9 cellular contexts compared by ENCODE assay signal in genomic region chr12:53208877-53209463, GRCh38. TPM values are rescaled to one million over a fixed set of nuclear protein-coding genes. Genes with fewer than 3 reads are reported as not detected.
DNase-seq lines count a peak whose midpoint lies in the region; ATAC-seq, FAIRE-seq and TF ChIP-seq lines count a peak whose summit lies in the region.
"Had no signal": no experiment of that assay in that cellular context is flagged by ENCODE, and none has a peak within 500 bp of the region (broad histone marks: within the 10 kb centered on the region; RNA-seq: fewer than 3 reads in every experiment).

No MANE protein-coding gene starts in this region.

- no peaks in the 10 kb centered on the region for H3K9me3 ChIP-seq in HEK293 (ENCODE audit: control insufficient read depth, insufficient read depth, low read depth, low read length)

- H3K4me3 Mint-ChIP-seq in naive B cell, result peak overlapping the region; percentile 85 to 99 (median 97)

- peak; percentile 54; the same call in 1 of the 2 replicates for TF ChIP-seq POLR2A in GM12892 (IDR thresholded peaks at IDR 0.05; ENCODE audit: low read depth, low read length)

- no peak overlapping the region for H3K27ac ChIP-seq in HEK293 (ENCODE audit: extremely low read depth, low read depth, low read length)
- H3K27ac ChIP-seq: parathyroid adenoma had no signal

- POLR2A ChIA-PET in HEK293 (lab: Yijun Ruan, JAX), result no interaction called here

- H3K36me3 Mint-ChIP-seq in naive B cell, result peaks cover 0 to 6% of the 10 kb centered on the region in 2 donors

- H3K4me1 Mint-ChIP-seq in naive B cell, result peaks cover 55 to 85% (median 63%) of the 10 kb centered on the region in 3 donors

- ATAC-seq in naive B cell (ENCODE audit: low read depth in 2 of 2) (peak; percentile 57 to 64), HG03039 (IDR thresholded peaks at IDR 0.05; ENCODE audit: unreplicated experiment) (no peak)

- H3K4me1 ChIP-seq in HEK293 (ENCODE audit: control insufficient read depth, insufficient read depth, low read length), result no peaks in the 10 kb centered on the region
- H3K4me1 ChIP-seq: parathyroid adenoma had no signal

- peaks cover 0 to 29% of the 10 kb centered on the region in 2 experiments; a peak in 1 of 3 replicates for H3K36me3 ChIP-seq in HEK293 (ENCODE audit: control insufficient read depth in 2 of 2, insufficient read depth in 1 of 2, low read length in 2 of 2)

- no peaks in the 10 kb centered on the region for H3K27me3 Mint-ChIP-seq in naive B cell

- H3K27ac Mint-ChIP-seq in naive B cell, result peak overlapping the region; percentile 52 to 98 (median 94)

- peak; percentile 62 for FAIRE-seq in GM12892 (lab: Jason Lieb, UNC)

- no peak overlapping the region for H3K4me3 ChIP-seq in HEK293 (ENCODE audit: low read depth, low read length)

- no peak for TF ChIP-seq CTCF in HEK293 (tag by site-specific recombination; IDR thresholded peaks at IDR 0.05)

- no peaks in the 10 kb centered on the region for H3K9me3 Mint-ChIP-seq in naive B cell

- DNase-seq in GM12892 (ENCODE audit: insufficient read length) (peak; percentile 66), SKM-1 treated with dmso at 0.1 percent for 144 hours (lab: John Stamatoyannopoulos, UW; ENCODE audit: unreplicated experiment) (peak; percentile 49), naive B cell (peak; percentile 62), cerebellum (ENCODE audit: low spot score) (no peak), D341Med (ENCODE audit: low spot score) (no peak), NCI-H187 treated with DMSO at 0.1 percent for 48 hours (lab: John Stamatoyannopoulos, UW) (no peak)

- CTCF ChIA-PET in HEK293 (lab: Yijun Ruan, JAX), result interaction anchor here (1.0 to 11.6 kb wide), 6 partner anchors 10 to 112 kb away, joined by 3 to 144 read pairs (median 7); partner anchors contain the start of genes AAAS and ESPL1

TF ChIP-seq in HEK293, 187 proteins besides CTCF, POLR2A, EP300 and RAD21:
- TF ChIP-seq ZNF664 (tag by site-specific recombination; IDR thresholded peaks at IDR 0.05) (peak; percentile 93), ZNF624 (tag by site-specific recombination; IDR thresholded peaks at IDR 0.05) (no peak)

RNA-seq across cellular contexts. Expression of gene ITGB7, which starts 1.9 kb away (rescaled TPM):
- polyA plus RNA-seq in GM12892 (2012; ENCODE audit: missing spikeins), result 103 TPM
- polyA plus RNA-seq in naive B cell (ENCODE audit: low read depth in 6 of 6), result 100 to 1,000 TPM in 1 of 6 donors, 10 to 100 TPM in 5; 63.2 to 174 (median 96.4) TPM
- total RNA-seq in cerebellum, result not detected

RNA-seq across cellular contexts. Expression of gene RARG, which starts 23.0 kb away (rescaled TPM):
- 1.9 TPM for polyA plus RNA-seq in GM12892 (2012; ENCODE audit: missing spikeins)
- polyA plus RNA-seq in naive B cell (ENCODE audit: low read depth in 6 of 6), result 1 to 10 TPM in 2 of 6 donors, under 1 TPM in 2, not detected in 2; 0.78 to 2.2 (median 1.3) TPM
- total RNA-seq in cerebellum, result 2.9 TPM

RNA-seq across cellular contexts. Expression of gene CSAD, which starts 28.2 kb away (rescaled TPM):
- polyA plus RNA-seq in GM12892 (2012; ENCODE audit: missing spikeins), result 14.2 TPM
- 1 to 10 TPM in 4 of 6 donors, under 1 TPM in 2; 0.19 to 1.8 (median 1.1) TPM for polyA plus RNA-seq in naive B cell (ENCODE audit: low read depth in 6 of 6)
- 27.9 TPM for total RNA-seq in cerebellum

RNA-seq across cellular contexts. Expression of gene ZNF740, which starts 28.4 kb away (rescaled TPM):
- 13.7 TPM for polyA plus RNA-seq in GM12892 (2012; ENCODE audit: missing spikeins)
- polyA plus RNA-seq in naive B cell (ENCODE audit: low read depth in 6 of 6), result 1 to 10 TPM; 1.8 to 6.0 (median 4.2) TPM
- total RNA-seq in cerebellum, result 24.6 TPM

RNA-seq across cellular contexts. Expression of gene ESPL1, which starts 59.1 kb away (rescaled TPM):
- 12.5 TPM for polyA plus RNA-seq in GM12892 (2012; ENCODE audit: missing spikeins)
- polyA plus RNA-seq in naive B cell (ENCODE audit: low read depth in 6 of 6), result under 1 TPM in 3 of 6 donors, not detected in 3; 0.12 to 0.40 (median 0.23) TPM
- 5.1 TPM for total RNA-seq in cerebellum

Comparison
In these comparisons a context has a peak if more than half of its experiments do, and no peak if none do; other contexts are left out.
1. DNase-seq: peak in GM12892 (single experiment), SKM-1 treated with dmso at 0.1 percent for 144 hours (single experiment) and naive B cell (single experiment); none in cerebellum (single experiment), D341Med (single experiment) and NCI-H187 treated with DMSO at 0.1 percent for 48 hours (single experiment).